ENCODE assay signal across 27 cellular contexts in genomic region chr1:230400007-230400344, GRCh38. TPM values are rescaled to one million over a fixed set of nuclear protein-coding genes. Genes with fewer than 3 reads are reported as not detected.
"Had no signal": no experiment of that assay in that cellular context is flagged by ENCODE, and none has a peak within 500 bp of the region (broad histone marks: within the 10 kb centered on the region; RNA-seq: fewer than 3 reads in every experiment).

No MANE protein-coding gene starts in this region.

- H3K9me3 ChIP-seq: esophagus muscularis mucosa, gastroesophageal sphincter, heart right ventricle, lower lobe of right lung, neutrophil, pancreas, stomach, thoracic aorta, tibial nerve, upper lobe of left lung had no signal

- H3K4me1 ChIP-seq: esophagus muscularis mucosa, foreskin keratinocyte, gastroesophageal sphincter, lower lobe of right lung, pancreas, stomach, tibial nerve, upper lobe of left lung had no signal

- H3K4me2 ChIP-seq: smooth muscle cell had no signal

- H3K4me3 Mint-ChIP-seq: dendritic cell treated with granulocyte-macrophage colony-stimulating factor and Interleukin-4, amounts not matched to agents 40 ng/mL and 50 ng/mL, for 4 days; immature natural killer cell; memory B cell; natural killer cell; stimulated activated effector memory CD8-positive, alpha-beta T cell treated with anti-CD3 and anti-CD28 coated beads, Interleukin-12 subunit alpha, Interleukin-12 subunit beta, amount 100 ng/mL, for 72 hours had no signal

- ATAC-seq: foreskin keratinocyte; gastroesophageal sphincter; heart right ventricle; left colon; left ventricle myocardium superior; natural killer cell; pancreas; stimulated activated effector memory CD8-positive, alpha-beta T cell treated with anti-CD3 and anti-CD28 coated beads, Interleukin-12 subunit alpha, Interleukin-12 subunit beta, amount 100 ng/mL, for 72 hours had no signal

- H3K36me3 ChIP-seq: esophagus muscularis mucosa, gastroesophageal sphincter, heart right ventricle, lower lobe of right lung, neutrophil, pancreas, stomach, thoracic aorta, tibial nerve, upper lobe of left lung had no signal

- H3K27me3 ChIP-seq: neutrophil, pancreas, tibial nerve, upper lobe of left lung had no signal

- H3K27ac Mint-ChIP-seq: dendritic cell treated with granulocyte-macrophage colony-stimulating factor and Interleukin-4, amounts not matched to agents 40 ng/mL and 50 ng/mL, for 4 days; immature natural killer cell; memory B cell; natural killer cell; stimulated activated effector memory CD8-positive, alpha-beta T cell treated with anti-CD3 and anti-CD28 coated beads, Interleukin-12 subunit alpha, Interleukin-12 subunit beta, amount 100 ng/mL, for 72 hours had no signal

- H3K4me1 Mint-ChIP-seq: immature natural killer cell, memory B cell, natural killer cell had no signal

- DNase-seq: effector CD8-positive, alpha-beta T cell; foreskin keratinocyte; heart right ventricle; immature natural killer cell; islet precursor cell; kidney glomerular epithelial cell; left colon; left ventricle myocardium superior; lower lobe of right lung; natural killer cell; stimulated activated CD4-positive, alpha-beta T cell treated with anti-CD3 and anti-CD28 coated beads, Interleukin-12 subunit alpha, Interleukin-12 subunit beta, amount 100 ng/mL, for 4 hours; stimulated activated CD4-positive, alpha-beta T cell treated with anti-CD3 and anti-CD28 coated beads, Interleukin-2, amount 100 ng/mL, for 24 hours; stimulated activated CD4-positive, alpha-beta T cell treated with anti-CD3 and anti-CD28 coated beads, Interleukin-4, amount 100 ng/mL, for 24 hours; stimulated activated naive CD4-positive, alpha-beta T cell treated with Interleukin-2 at 50 U/mL for 16 hours; stomach had no signal

- H3K4me3 ChIP-seq: esophagus muscularis mucosa, gastroesophageal sphincter, heart right ventricle, lower lobe of right lung, pancreas, smooth muscle cell, stomach, thoracic aorta, tibial nerve, upper lobe of left lung had no signal

- H3K36me3 Mint-ChIP-seq: immature natural killer cell; natural killer cell; stimulated activated effector memory CD8-positive, alpha-beta T cell treated with anti-CD3 and anti-CD28 coated beads, Interleukin-12 subunit alpha, Interleukin-12 subunit beta, amount 100 ng/mL, for 72 hours had no signal

- H3K27ac ChIP-seq: esophagus muscularis mucosa, foreskin keratinocyte, gastroesophageal sphincter, heart right ventricle, lower lobe of right lung, neutrophil, pancreas, stomach, thoracic aorta, tibial nerve, upper lobe of left lung had no signal

- H3K9me3 Mint-ChIP-seq: dendritic cell treated with granulocyte-macrophage colony-stimulating factor and Interleukin-4, amounts not matched to agents 40 ng/mL and 50 ng/mL, for 4 days; immature natural killer cell; natural killer cell; stimulated activated effector memory CD8-positive, alpha-beta T cell treated with anti-CD3 and anti-CD28 coated beads, Interleukin-12 subunit alpha, Interleukin-12 subunit beta, amount 100 ng/mL, for 72 hours had no signal

RNA-seq across cellular contexts. Expression of gene PGBD5, which starts 26.2 kb away (rescaled TPM):
- total RNA-seq: endothelial cell of umbilical vein had no signal
- polyA plus RNA-seq: immature natural killer cell had no signal
